14 cellular contexts compared by ENCODE assay signal in the genomic region with DNA sequence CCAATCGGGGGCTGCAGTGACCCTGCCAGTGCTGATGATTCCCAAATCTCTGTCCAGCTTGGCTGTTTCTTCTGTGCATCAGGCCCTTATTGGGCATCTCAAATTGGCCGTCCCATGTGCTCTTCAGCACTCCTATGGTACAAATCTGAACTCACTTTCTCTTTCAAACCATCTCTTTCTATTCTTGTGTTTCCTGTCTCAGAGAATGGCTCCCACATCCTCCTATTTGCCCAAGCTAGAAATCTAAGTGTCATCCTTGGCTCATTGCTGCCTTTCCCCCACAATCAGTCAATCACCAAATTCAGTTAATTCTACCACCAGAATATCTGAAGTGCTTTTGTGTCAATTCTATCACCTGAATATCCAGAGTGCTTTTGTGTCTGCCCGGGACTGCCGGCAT.
DNase-seq lines count a peak whose midpoint lies in the region; ATAC-seq and TF ChIP-seq lines count a peak whose summit lies in the region.
"Had no signal": no experiment of that assay in that cellular context is flagged by ENCODE, and none has a peak within 500 bp of the region (broad histone marks: within the 10 kb centered on the region; RNA-seq: fewer than 3 reads in every experiment).

No MANE protein-coding gene starts in this region.

- peak overlapping the region; percentile 58 for H3K27ac Mint-ChIP-seq in CD8-positive, alpha-beta T cell
- H3K27ac Mint-ChIP-seq in central memory CD8-positive, alpha-beta T cell (ENCODE audit: low read depth): peak overlapping the region; percentile 47
- H3K27ac Mint-ChIP-seq: H9 had no signal

- no peaks in the 10 kb centered on the region for H3K9me3 ChIP-seq in CD8-positive, alpha-beta T cell (ENCODE audit: low read length)
- H3K9me3 ChIP-seq in prostate gland (no peaks in the 10 kb centered on the region), hepatocyte (ENCODE audit: low read depth) (no peaks in the 10 kb centered on the region)

- no peaks in the 10 kb centered on the region for H3K9me3 Mint-ChIP-seq in CD8-positive, alpha-beta T cell
- H3K9me3 Mint-ChIP-seq in central memory CD8-positive, alpha-beta T cell: no peaks in the 10 kb centered on the region
- H3K9me3 Mint-ChIP-seq: H9 had no signal

- H3K36me3 Mint-ChIP-seq in CD8-positive, alpha-beta T cell: no peaks in the 10 kb centered on the region
- peaks cover 10% of the 10 kb centered on the region for H3K36me3 Mint-ChIP-seq in central memory CD8-positive, alpha-beta T cell (ENCODE audit: insufficient read depth)

- H3K27me3 ChIP-seq in CD8-positive, alpha-beta T cell (ENCODE audit: insufficient read depth, low read length): no peaks in the 10 kb centered on the region
- H3K27me3 ChIP-seq in dorsolateral prefrontal cortex: peaks cover 0 to 3% (median 0%) of the 10 kb centered on the region in 45 donors
- H3K27me3 ChIP-seq in prostate gland (replicated peaks; ENCODE audit: insufficient read depth): no peaks in the 10 kb centered on the region
- no peaks in the 10 kb centered on the region for H3K27me3 ChIP-seq in hepatocyte
- H3K27me3 ChIP-seq: foreskin keratinocyte had no signal

- intact Hi-C loops in CD8-positive, alpha-beta T cell (cut with DNase I, micrococcal nuclease): loop anchor here (10.0 kb wide), 2 partner anchors 290 to 610 kb away; no protein-coding TSS in a partner anchor
- intact Hi-C loops in dorsolateral prefrontal cortex (cut with DNase I) (loop anchor here (10.0 kb wide), 2 partner anchors 290 to 380 kb away; a partner anchor contains a TSS), prostate gland (cut with DNase I) (loop anchor here (10.0 kb wide), 1 partner anchor 140 kb away; no protein-coding TSS in a partner anchor)

- no peaks in the 10 kb centered on the region for H3K36me3 ChIP-seq in CD8-positive, alpha-beta T cell (ENCODE audit: insufficient read depth, low read length)
- H3K36me3 ChIP-seq in prostate gland (no peaks in the 10 kb centered on the region), hepatocyte (replicated peaks; ENCODE audit: insufficient read depth, low read depth) (no peaks in the 10 kb centered on the region)

- H3K4me1 ChIP-seq in CD8-positive, alpha-beta T cell (ENCODE audit: insufficient read depth, low read length): peaks cover 24% of the 10 kb centered on the region
- H3K4me1 ChIP-seq in prostate gland (replicated peaks) (no peaks in the 10 kb centered on the region), hepatocyte (ENCODE audit: insufficient read depth) (peaks cover 19% of the 10 kb centered on the region)

- TF ChIP-seq CTCF in CD8-positive, alpha-beta T cell (IDR thresholded peaks at IDR 0.05): no peak
- TF ChIP-seq CTCF in dorsolateral prefrontal cortex (IDR thresholded peaks at IDR 0.05 in 54 of 56, conservative IDR thresholded peaks at IDR 0.05 in 2 of 56; ENCODE audit: low read depth in 1 of 56, partially characterized antibody in 56 of 56) (no peak), prostate gland (IDR thresholded peaks at IDR 0.05) (no peak), hepatocyte (IDR thresholded peaks at IDR 0.05; ENCODE audit: poor library complexity) (no peak)

- H3K4me3 ChIP-seq in CD8-positive, alpha-beta T cell (ENCODE audit: low read depth, low read length): no peak overlapping the region
- H3K4me3 ChIP-seq in dorsolateral prefrontal cortex: no peak overlapping the region
- no peak overlapping the region for H3K4me3 ChIP-seq in prostate gland
- H3K4me3 ChIP-seq in hepatocyte: no peak overlapping the region

- no peak overlapping the region for H3K27ac ChIP-seq in CD8-positive, alpha-beta T cell (ENCODE audit: low read depth, low read length)
- no peak overlapping the region for H3K27ac ChIP-seq in dorsolateral prefrontal cortex
- H3K27ac ChIP-seq in prostate gland: no peak overlapping the region
- H3K27ac ChIP-seq in hepatocyte: no peak overlapping the region
- H3K27ac ChIP-seq: foreskin keratinocyte had no signal

- no peak overlapping the region for H2AFZ ChIP-seq in hepatocyte

- H3K4me1 Mint-ChIP-seq in CD8-positive, alpha-beta T cell (ENCODE audit: low read depth): peaks cover 43% of the 10 kb centered on the region
- peaks cover 22% of the 10 kb centered on the region for H3K4me1 Mint-ChIP-seq in central memory CD8-positive, alpha-beta T cell

- TF ChIP-seq POLR2A in prostate gland (IDR thresholded peaks at IDR 0.05): no peak

- no peak overlapping the region for H3K4me2 ChIP-seq in hepatocyte

- POLR2A ChIA-PET in CD8-positive, alpha-beta T cell (lab: Charles Lee): no interaction called here

- no peak for DNase-seq in CD8-positive, alpha-beta T cell
- no peak for DNase-seq in central memory CD8-positive, alpha-beta T cell (ENCODE audit: low spot score in 2 of 2)
- DNase-seq in dorsolateral prefrontal cortex: no peak
- no peak for DNase-seq in prostate gland (ENCODE audit: low spot score)
- no peak for DNase-seq in hepatocyte (ENCODE audit: low spot score)
- no peak for DNase-seq in NCI-H128 (lab: John Stamatoyannopoulos, UW; ENCODE audit: unreplicated experiment)
- DNase-seq: effector memory CD4-positive, alpha-beta T cell; H9; KBM-7; NCI-H2029 treated with DMSO at 0.1 percent for 48 hours; stimulated activated naive CD4-positive, alpha-beta T cell had no signal

- ATAC-seq in CD8-positive, alpha-beta T cell: no peak
- ATAC-seq in GM18858 (IDR thresholded peaks at IDR 0.05; ENCODE audit: unreplicated experiment): peak; percentile 37
- peak; percentile 36 for ATAC-seq in HG02973 (IDR thresholded peaks at IDR 0.05; ENCODE audit: unreplicated experiment)
- ATAC-seq in central memory CD8-positive, alpha-beta T cell (replicated peaks; ENCODE audit: extremely low read depth, poor library complexity, severe bottlenecking): no peak
- ATAC-seq: foreskin keratinocyte had no signal

- no peaks in the 10 kb centered on the region for H4K20me1 ChIP-seq in hepatocyte (ENCODE audit: insufficient read depth, poor library complexity, severe bottlenecking)

- CTCF ChIA-PET in CD8-positive, alpha-beta T cell (lab: Charles Lee): interaction anchor here (0.7 to 1.8 kb wide), 2 partner anchors 71 to 837 kb away, joined by 3 to 4 read pairs; no protein-coding TSS in a partner anchor

- no peaks in the 10 kb centered on the region for H3K9me2 ChIP-seq in hepatocyte (replicated peaks; ENCODE audit: insufficient read depth)

- 92% methylated on average over 4 of the region's 4 CpGs for WGBS in prostate gland
- WGBS in hepatocyte (ENCODE audit: low lambda C conversion rate, missing lambda C conversion rate): 89% methylated on average over 4 of the region's 4 CpGs

- H3K4me3 Mint-ChIP-seq in CD8-positive, alpha-beta T cell: peak overlapping the region; percentile 42
- H3K4me3 Mint-ChIP-seq in central memory CD8-positive, alpha-beta T cell: peak overlapping the region; percentile 4
- H3K4me3 Mint-ChIP-seq: H9 had no signal

- H3K79me2 ChIP-seq in hepatocyte: no peaks in the 10 kb centered on the region

- no peaks in the 10 kb centered on the region for H3K27me3 Mint-ChIP-seq in CD8-positive, alpha-beta T cell (ENCODE audit: low read depth)
- H3K27me3 Mint-ChIP-seq in central memory CD8-positive, alpha-beta T cell: no peaks in the 10 kb centered on the region

Comparison
In these comparisons a context has a peak if more than half of its experiments do, and no peak if none do; other contexts are left out.
1. ATAC-seq: peak in GM18858 (single experiment) and HG02973 (single experiment); none in CD8-positive, alpha-beta T cell (single experiment) and central memory CD8-positive, alpha-beta T cell (single experiment).